ENCODE assay signal across 9 cellular contexts in the genomic region with DNA sequence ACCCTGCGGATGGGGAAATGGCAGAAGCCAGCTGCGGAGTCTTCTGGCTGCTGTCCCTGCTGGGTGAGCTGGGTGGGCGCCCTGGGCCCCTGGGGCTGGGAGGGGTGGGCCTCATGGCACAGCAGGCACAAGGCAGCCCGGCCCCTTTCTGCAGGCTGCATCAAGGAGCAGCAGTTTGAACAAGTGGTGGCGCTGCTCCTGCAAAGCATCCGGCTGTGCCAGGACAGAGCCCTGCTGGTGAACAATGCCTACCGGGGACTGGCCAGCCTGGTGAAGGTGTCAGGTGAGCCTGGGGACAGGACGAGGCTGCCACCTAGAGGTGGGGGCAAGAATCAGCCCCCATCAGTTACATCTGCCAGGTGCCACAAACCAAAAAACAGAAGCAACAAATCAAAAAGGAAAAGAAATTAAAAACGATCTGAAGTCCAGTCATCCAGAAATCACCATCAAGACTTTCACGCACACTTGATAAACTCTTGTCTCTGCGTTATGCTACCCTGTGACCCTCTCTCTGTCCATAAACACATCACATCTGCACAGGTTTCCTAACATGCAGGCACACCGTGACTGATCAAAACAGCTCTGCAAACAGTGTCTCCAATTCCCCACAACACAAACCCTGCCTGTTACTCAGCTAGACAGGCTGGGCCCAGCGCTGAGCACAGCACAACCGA. TPM values are rescaled to one million over a fixed set of nuclear protein-coding genes. Genes with fewer than 3 reads are reported as not detected.
A peak's percentile ranks its signal among the peaks of the same experiment; 100 is the strongest.
DNase-seq lines count a peak whose midpoint lies in the region; ATAC-seq and FAIRE-seq lines count a peak whose summit lies in the region.
"Had no signal": no experiment of that assay in that cellular context is flagged by ENCODE, and none has a peak within 500 bp of the region (broad histone marks: within the 10 kb centered on the region; RNA-seq: fewer than 3 reads in every experiment).

No MANE protein-coding gene starts in this region.

- FAIRE-seq in RCC 7860 (lab: Jason Lieb, UNC) = no peak
- no peak for FAIRE-seq in GM19239 (lab: Jason Lieb, UNC)

- peak; percentile 39 for DNase-seq in NCI-H146 (lab: John Stamatoyannopoulos, UW)
- DNase-seq in NCI-H146 treated with DMSO at 0.1 percent for 48 hours (lab: John Stamatoyannopoulos, UW; ENCODE audit: unreplicated experiment) = no peak
- peak; percentile 17 for DNase-seq in RCC 7860 (ENCODE audit: low spot score)
- DNase-seq in activated naive CD4-positive, alpha-beta T cell treated with anti-CD3 and anti-CD28 coated beads, Interleukin-2, amount 50 U/mL, for 72 hours (ENCODE audit: low spot score in 2 of 2) = peak in 1 of 2 donors; percentile 61
- DNase-seq in left lobe of liver (ENCODE audit: low spot score) = peak; percentile 59
- peak; percentile 18 to 46 for DNase-seq in stimulated activated CD8-positive, alpha-beta memory T cell treated with anti-CD3 and anti-CD28 coated beads, Interleukin-7, amount 100 ng/mL, for 4 hours (ENCODE audit: low read depth in 2 of 2)
- no peak for DNase-seq in GM19239 (ENCODE audit: insufficient read length, low spot score)

- H3K27ac Mint-ChIP-seq in activated naive CD4-positive, alpha-beta T cell treated with anti-CD3 and anti-CD28 coated beads, Interleukin-2, amount 50 U/mL, for 72 hours = no peak overlapping the region
- H3K27ac Mint-ChIP-seq: dendritic cell treated with granulocyte-macrophage colony-stimulating factor and Interleukin-4, amounts not matched to agents 40 ng/mL and 50 ng/mL, for 4 days had no signal

- H3K9me3 Mint-ChIP-seq in activated naive CD4-positive, alpha-beta T cell treated with anti-CD3 and anti-CD28 coated beads, Interleukin-2, amount 50 U/mL, for 72 hours = no peaks in the 10 kb centered on the region
- H3K9me3 Mint-ChIP-seq: dendritic cell treated with granulocyte-macrophage colony-stimulating factor and Interleukin-4, amounts not matched to agents 40 ng/mL and 50 ng/mL, for 4 days had no signal

- peaks cover 5 to 11% of the 10 kb centered on the region in 2 donors for H3K36me3 Mint-ChIP-seq in activated naive CD4-positive, alpha-beta T cell treated with anti-CD3 and anti-CD28 coated beads, Interleukin-2, amount 50 U/mL, for 72 hours

- peak; percentile 15 to 42 for ATAC-seq in activated naive CD4-positive, alpha-beta T cell treated with anti-CD3 and anti-CD28 coated beads, Interleukin-2, amount 50 U/mL, for 72 hours
- peak; percentile 77 for ATAC-seq in left lobe of liver
- no peak for ATAC-seq in HG03442 (IDR thresholded peaks at IDR 0.05; ENCODE audit: unreplicated experiment)

RNA-seq across cellular contexts. Expression of a gene that starts 13.9 kb away (rescaled TPM):
- total RNA-seq in activated naive CD4-positive, alpha-beta T cell treated with anti-CD3 and anti-CD28 coated beads, Interleukin-2, amount 50 U/mL, for 72 hours = 10 to 100 TPM; 20.6 to 28.3 TPM
- total RNA-seq in left lobe of liver = 12.3 TPM

RNA-seq across cellular contexts. Expression of a gene that starts 18.3 kb away (rescaled TPM):
- 1 to 10 TPM; 2.6 to 5.4 TPM for total RNA-seq in activated naive CD4-positive, alpha-beta T cell treated with anti-CD3 and anti-CD28 coated beads, Interleukin-2, amount 50 U/mL, for 72 hours
- total RNA-seq in left lobe of liver = 21.4 TPM

RNA-seq across cellular contexts. Expression of a gene that starts 27.7 kb away (rescaled TPM):
- 1 to 10 TPM in 1 of 2 donors, not detected in 1; 1.1 TPM for total RNA-seq in activated naive CD4-positive, alpha-beta T cell treated with anti-CD3 and anti-CD28 coated beads, Interleukin-2, amount 50 U/mL, for 72 hours
- 0.83 TPM for total RNA-seq in left lobe of liver

RNA-seq across cellular contexts. Expression of a gene that starts 28.0 kb away (rescaled TPM):
- total RNA-seq in activated naive CD4-positive, alpha-beta T cell treated with anti-CD3 and anti-CD28 coated beads, Interleukin-2, amount 50 U/mL, for 72 hours = 100 to 1,000 TPM; 255 to 272 TPM
- total RNA-seq in left lobe of liver = 225 TPM

RNA-seq across cellular contexts. Expression of a gene that starts 47.6 kb away (rescaled TPM):
- 10 to 100 TPM in 1 of 2 donors, 1 to 10 TPM in 1; 10.0 to 12.9 TPM for total RNA-seq in activated naive CD4-positive, alpha-beta T cell treated with anti-CD3 and anti-CD28 coated beads, Interleukin-2, amount 50 U/mL, for 72 hours
- total RNA-seq in left lobe of liver = 9.0 TPM

Comparison
In these comparisons a context has a peak if more than half of its experiments do, and no peak if none do; other contexts are left out.
1. DNase-seq: peak in NCI-H146 (single experiment), RCC 7860 (single experiment), left lobe of liver (single experiment) and stimulated activated CD8-positive, alpha-beta memory T cell treated with anti-CD3 and anti-CD28 coated beads, Interleukin-7, amount 100 ng/mL, for 4 hours (2 of 2); none in NCI-H146 treated with DMSO at 0.1 percent for 48 hours (single experiment) and GM19239 (single experiment).